Comparison of ENCODE assay signal across 1 cellular context in the genomic region with DNA sequence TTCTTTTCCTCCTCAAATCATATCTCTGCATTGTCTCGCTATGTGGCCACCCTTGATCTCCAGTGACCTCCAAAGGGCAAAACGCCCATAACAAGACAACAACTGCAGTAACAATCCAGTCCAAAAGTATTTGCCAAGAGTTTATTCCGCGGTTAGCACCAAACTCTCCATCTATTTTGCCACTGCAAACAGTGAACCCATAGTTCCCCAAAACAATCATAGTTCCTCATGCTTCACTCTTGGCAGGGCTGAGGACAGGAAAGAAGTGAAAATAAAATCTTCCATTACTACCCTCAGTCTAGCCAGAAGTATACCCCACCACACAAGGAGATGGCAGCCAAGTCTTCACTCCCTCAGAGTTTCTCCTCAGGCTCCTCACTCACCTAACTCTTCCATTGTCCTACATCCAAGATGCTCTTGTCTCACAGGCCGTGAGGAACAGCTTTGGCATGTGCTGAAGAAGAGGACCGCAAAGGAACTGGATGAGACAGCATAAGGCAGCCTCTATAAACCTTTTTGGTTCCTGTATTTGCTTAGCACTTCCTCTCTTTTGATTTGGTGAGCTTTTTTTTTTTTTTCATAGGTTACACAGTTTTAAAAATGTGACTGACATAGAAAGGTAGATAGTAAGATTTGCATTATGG.
TF ChIP-seq lines count a peak whose summit lies in the region.

Gene LPXN, minus strand, starts transcription at position 480 of the 644 bp plus-strand sequence. Its CDS starts 84 bp downstream, at position 396.

TF ChIP-seq in K562, 482 proteins besides CTCF, POLR2A, EP300 and RAD21:
- TF ChIP-seq MAFG (tag; conservative IDR thresholded peaks at IDR 0.05) (no peak), BRF1 (IDR thresholded peaks at IDR 0.05; ENCODE audit: borderline replicate concordance, extremely low read depth, insufficient read length) (no peak), CTBP1 (IDR thresholded peaks at IDR 0.05; ENCODE audit: borderline replicate concordance) (0 out of 2 replicates have a peak, but pooled peaks have one; percentile 26), SPI1 (IDR thresholded peaks at IDR 0.05; ENCODE audit: borderline replicate concordance, low read depth, low read length) (peak; percentile 82; the same call in 1 of the 2 replicates), FOXO4 (CRISPR knock-in tag; IDR thresholded peaks at IDR 0.05) (no peak)
